20 cellular contexts compared by ENCODE assay signal in the genomic region with DNA sequence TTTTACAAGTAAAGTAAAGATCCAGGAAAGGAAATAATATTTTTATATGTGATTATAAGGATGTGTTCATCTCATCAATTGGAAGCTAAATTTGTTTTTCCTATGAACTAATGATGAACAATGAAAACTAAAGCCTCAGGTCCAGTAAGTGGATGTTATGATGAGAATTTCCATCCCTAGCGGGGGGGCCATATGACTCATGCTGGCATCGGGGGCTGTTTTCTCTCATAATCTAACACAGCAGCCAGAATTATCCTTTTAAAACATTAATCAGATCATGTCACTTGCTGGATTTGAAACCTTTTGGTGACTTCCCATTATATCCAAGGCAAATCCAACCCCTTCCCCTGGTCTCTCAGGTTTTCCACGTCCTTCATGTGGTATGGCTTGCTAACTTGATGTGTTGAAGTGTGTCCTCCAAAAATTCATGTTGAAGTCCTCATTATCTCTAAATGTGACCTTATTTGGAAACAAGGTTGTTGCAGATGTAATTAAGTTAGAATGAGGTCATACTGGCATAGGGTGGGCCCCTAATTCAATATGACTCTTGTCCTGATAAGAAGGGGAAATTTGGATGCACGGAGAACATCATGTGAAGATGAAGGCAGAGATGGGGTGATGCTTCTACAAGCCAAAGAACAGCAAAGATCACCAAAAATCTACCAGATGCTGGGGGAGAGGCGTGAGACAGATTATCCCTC.
DNase-seq lines count a peak whose midpoint lies in the region; ATAC-seq, FAIRE-seq and TF ChIP-seq lines count a peak whose summit lies in the region.
"Had no signal": no experiment of that assay in that cellular context is flagged by ENCODE, and none has a peak within 500 bp of the region (broad histone marks: within the 10 kb centered on the region; RNA-seq: fewer than 3 reads in every experiment).

No MANE protein-coding gene starts in this region.

- no peak overlapping the region for H3K14ac ChIP-seq in mesenchymal stem cell (ENCODE audit: low read length in 2 of 2)

- no peak overlapping the region for H4K91ac ChIP-seq in mesenchymal stem cell (ENCODE audit: low read length)

- intact Hi-C loops in adrenal gland (cut with DNase I) = no loop called here
- intact Hi-C loops in spleen (cut with DNase I; ENCODE audit: low total_unique reads) = loop anchor here (10.0 kb wide), 1 partner anchor 481 kb away; no protein-coding TSS in a partner anchor
- intact Hi-C loops in pancreas (cut with DNase I) = loop anchor here in 2 of 3 donors (10.0 kb wide), 2 partner anchors 471 to 481 kb away; no protein-coding TSS in a partner anchor

- no peak overlapping the region for H3K4me2 ChIP-seq in GM23248 (ENCODE audit: unreplicated experiment)
- H3K4me2 ChIP-seq in mesenchymal stem cell (ENCODE audit: low read length, poor library complexity, severe bottlenecking) = no peak overlapping the region
- H3K4me2 ChIP-seq: KMS-11, PC-9 had no signal

- no peak overlapping the region for H3K9ac ChIP-seq in GM23248
- H3K9ac ChIP-seq in mesenchymal stem cell (ENCODE audit: low read length) = no peak overlapping the region
- H3K9ac ChIP-seq: KMS-11 had no signal

- no peak overlapping the region for H3K18ac ChIP-seq in mesenchymal stem cell (ENCODE audit: low read depth in 1 of 2, low read length in 2 of 2)

- H2BK5ac ChIP-seq in mesenchymal stem cell (ENCODE audit: low read depth, low read length, poor library complexity, severe bottlenecking) = no peak overlapping the region

- DNase-seq in GM23248 (peak; percentile 10), adrenal gland (peak; percentile 22 to 82 (median 57)), dermis microvascular lymphatic vessel endothelial cell (ENCODE audit: low read depth in 2 of 2) (peak; percentile 14 to 58), mesenchymal stem cell (peak; percentile 12), spleen (no peak), pancreas (no peak)
- DNase-seq in activated T-cell treated with anti-CD3 and anti-CD28 coated beads, Interleukin-2, amount 50 U/mL, for 48 hours = no peak
- DNase-seq in activated T-cell treated with anti-CD3 and anti-CD28 coated beads, Interleukin-2, amount 50 U/mL, for 4 hours = no peak
- DNase-seq: Calu3; CD4-positive, CD25-positive, alpha-beta regulatory T cell; GOT3; NCI-H1092; NCI-H146; NCI-H2227 treated with DMSO at 0.1 percent for 48 hours; NCI-H526; PC-9; SJCRH30 had no signal

- no peaks in the 10 kb centered on the region for H3K36me3 Mint-ChIP-seq in activated T-cell treated with anti-CD3 and anti-CD28 coated beads, Interleukin-2, amount 50 U/mL, for 4 hours (ENCODE audit: insufficient read depth)
- H3K36me3 Mint-ChIP-seq: CD4-positive, CD25-positive, alpha-beta regulatory T cell had no signal

- WGBS in GM23248 (ENCODE audit: low coverage in 1 of 2, low lambda C conversion rate in 2 of 2, missing lambda C conversion rate in 2 of 2), 2 experiments = 36 to 39% methylated on average over 5 of the region's 5 CpGs
- 42 to 59% (median 45%) methylated on average over 5 of the region's 5 CpGs for WGBS in adrenal gland, 4 donors
- WGBS in mesenchymal stem cell = 61% methylated on average over 3 of the region's 5 CpGs
- WGBS in spleen, 5 donors = 63 to 82% (median 74%) methylated on average over 5 of the region's 5 CpGs
- WGBS in pancreas, 2 donors = 70 to 84% methylated on average over 5 of the region's 5 CpGs

- H3K9me2 ChIP-seq in GM23248 (ENCODE audit: insufficient read depth) = no peaks in the 10 kb centered on the region

- no peak overlapping the region for H2AFZ ChIP-seq in GM23248
- H2AFZ ChIP-seq in mesenchymal stem cell (ENCODE audit: low read depth, low read length) = no peak overlapping the region
- H2AFZ ChIP-seq: PC-9 had no signal

- no peaks in the 10 kb centered on the region for H3K9me3 Mint-ChIP-seq in activated T-cell treated with anti-CD3 and anti-CD28 coated beads, Interleukin-2, amount 50 U/mL, for 4 hours
- H3K9me3 Mint-ChIP-seq: CD4-positive, CD25-positive, alpha-beta regulatory T cell had no signal

- H4K8ac ChIP-seq in mesenchymal stem cell (ENCODE audit: low read length) = no peak overlapping the region

- no peaks in the 10 kb centered on the region for H3K79me1 ChIP-seq in mesenchymal stem cell (replicated peaks; ENCODE audit: low read length, poor library complexity, severe bottlenecking)

- H3K4me3 Mint-ChIP-seq in activated T-cell treated with anti-CD3 and anti-CD28 coated beads, Interleukin-2, amount 50 U/mL, for 4 hours = no peak overlapping the region
- H3K4me3 Mint-ChIP-seq: CD4-positive, CD25-positive, alpha-beta regulatory T cell had no signal

- H3K27me3 Mint-ChIP-seq in activated T-cell treated with anti-CD3 and anti-CD28 coated beads, Interleukin-2, amount 50 U/mL, for 4 hours (ENCODE audit: low read depth) = no peaks in the 10 kb centered on the region
- H3K27me3 Mint-ChIP-seq: CD4-positive, CD25-positive, alpha-beta regulatory T cell had no signal

- H4K20me1 ChIP-seq in GM23248 (ENCODE audit: insufficient read depth) = no peaks in the 10 kb centered on the region

- no peaks in the 10 kb centered on the region for H3F3A ChIP-seq in GM23248 (ENCODE audit: insufficient read depth)

- no peak for ATAC-seq in pancreas
- no peak for ATAC-seq in activated T-cell treated with anti-CD3 and anti-CD28 coated beads, Interleukin-2, amount 50 U/mL, for 4 hours
- ATAC-seq: HepG2 had no signal

- H3K4me1 ChIP-seq in GM23248 (ENCODE audit: insufficient read depth) = no peaks in the 10 kb centered on the region
- H3K4me1 ChIP-seq in adrenal gland (replicated peaks in 1 of 2) = no peaks in the 10 kb centered on the region
- no peaks in the 10 kb centered on the region for H3K4me1 ChIP-seq in mesenchymal stem cell (ENCODE audit: control insufficient read depth, insufficient read depth, low read depth, low read length)
- no peaks in the 10 kb centered on the region for H3K4me1 ChIP-seq in spleen
- H3K4me1 ChIP-seq in pancreas = no peaks in the 10 kb centered on the region
- H3K4me1 ChIP-seq: SJCRH30 had no signal

- no peak overlapping the region for H2BK120ac ChIP-seq in mesenchymal stem cell (ENCODE audit: low read depth, low read length)

- H3K4ac ChIP-seq in mesenchymal stem cell (ENCODE audit: low read depth in 1 of 2, low read length in 2 of 2) = no peak overlapping the region

- no peaks in the 10 kb centered on the region for H3K79me2 ChIP-seq in GM23248 (ENCODE audit: insufficient read depth)

- no peak overlapping the region for H3K23ac ChIP-seq in mesenchymal stem cell (ENCODE audit: low read length in 2 of 2)

- H2BK12ac ChIP-seq in mesenchymal stem cell (ENCODE audit: low read length in 2 of 2) = no peak overlapping the region

- no peak for FAIRE-seq in pancreas (lab: Jason Lieb, UNC)
- FAIRE-seq: GM12878, HepG2 had no signal

- no peak for TF ChIP-seq POLR2A in adrenal gland (IDR thresholded peaks at IDR 0.05)
- no peak for TF ChIP-seq POLR2A in spleen (IDR thresholded peaks at IDR 0.05)

- H2BK15ac ChIP-seq in mesenchymal stem cell (ENCODE audit: low read depth, poor library complexity, severe bottlenecking) = no peak overlapping the region

- H3K27ac ChIP-seq in GM23248 (no peak overlapping the region), adrenal gland (peak overlapping the region in 1 of 5 donors; percentile 47), mesenchymal stem cell (ENCODE audit: low read length, poor library complexity, severe bottlenecking) (no peak overlapping the region), spleen (no peak overlapping the region), pancreas (no peak overlapping the region)
- H3K27ac ChIP-seq: KMS-11, PC-9, SJCRH30 had no signal

- TF ChIP-seq CTCF in adrenal gland (IDR thresholded peaks at IDR 0.05) = no peak
- no peak for TF ChIP-seq CTCF in spleen (IDR thresholded peaks at IDR 0.05 in 8 of 11, conservative IDR thresholded peaks at IDR 0.05 in 3 of 11)
- no peak for TF ChIP-seq CTCF in pancreas (IDR thresholded peaks at IDR 0.05)

- H2AK5ac ChIP-seq in mesenchymal stem cell (ENCODE audit: low read length, severe bottlenecking) = no peak overlapping the region

- no peaks in the 10 kb centered on the region for H3K4me1 Mint-ChIP-seq in activated T-cell treated with anti-CD3 and anti-CD28 coated beads, Interleukin-2, amount 50 U/mL, for 4 hours (ENCODE audit: low read depth)

- no peaks in the 10 kb centered on the region for H3K27me3 ChIP-seq in GM23248 (replicated peaks; ENCODE audit: insufficient read depth)
- peaks cover 4% of the 10 kb centered on the region for H3K27me3 ChIP-seq in adrenal gland
- peaks cover 0 to 9% of the 10 kb centered on the region in 2 experiments for H3K27me3 ChIP-seq in mesenchymal stem cell (ENCODE audit: control insufficient read depth in 1 of 2, insufficient read depth in 1 of 2, low read length in 2 of 2)
- H3K27me3 ChIP-seq in spleen (replicated peaks in 1 of 7) = no peaks in the 10 kb centered on the region
- no peaks in the 10 kb centered on the region for H3K27me3 ChIP-seq in pancreas
- H3K27me3 ChIP-seq: SJCRH30 had no signal

- H3K4me3 ChIP-seq in GM23248 = no peak overlapping the region
- no peak overlapping the region for H3K4me3 ChIP-seq in adrenal gland
- no peak overlapping the region for H3K4me3 ChIP-seq in mesenchymal stem cell (ENCODE audit: insufficient read depth in 1 of 2, low read depth in 1 of 2, low read length in 2 of 2)
- H3K4me3 ChIP-seq in spleen = no peak overlapping the region
- no peak overlapping the region for H3K4me3 ChIP-seq in pancreas
- H3K4me3 ChIP-seq: GM12878, PC-9, SJCRH30 had no signal

- H3K36me3 ChIP-seq in GM23248 (ENCODE audit: low read depth) (no peaks in the 10 kb centered on the region), adrenal gland (replicated peaks in 1 of 2) (no peaks in the 10 kb centered on the region), mesenchymal stem cell (ENCODE audit: control insufficient read depth in 1 of 2, insufficient read depth in 2 of 2, low read depth in 1 of 2, low read length in 2 of 2) (no peaks in the 10 kb centered on the region), spleen (no peaks in the 10 kb centered on the region), pancreas (no peaks in the 10 kb centered on the region)
- H3K36me3 ChIP-seq: SJCRH30 had no signal

- H3K9me3 ChIP-seq in GM23248 (ENCODE audit: low read depth) = no peaks in the 10 kb centered on the region
- H3K9me3 ChIP-seq in adrenal gland (replicated peaks in 1 of 3) = no peaks in the 10 kb centered on the region
- H3K9me3 ChIP-seq in mesenchymal stem cell (ENCODE audit: control insufficient read depth, low read length) = no peaks in the 10 kb centered on the region
- no peaks in the 10 kb centered on the region for H3K9me3 ChIP-seq in spleen
- H3K9me3 ChIP-seq in pancreas = no peaks in the 10 kb centered on the region
- H3K9me3 ChIP-seq: SJCRH30 had no signal

- in situ Hi-C loops in GM23248 (cut with MboI) = no loop called here

Comparison
In these comparisons a context has a peak if more than half of its experiments do, and no peak if none do; other contexts are left out.
1. DNase-seq: peak in GM23248 (single experiment), adrenal gland (7 of 7), dermis microvascular lymphatic vessel endothelial cell (2 of 2) and mesenchymal stem cell (single experiment); none in spleen (single experiment), pancreas (0 of 6), activated T-cell treated with anti-CD3 and anti-CD28 coated beads, Interleukin-2, amount 50 U/mL, for 48 hours (0 of 2) and activated T-cell treated with anti-CD3 and anti-CD28 coated beads, Interleukin-2, amount 50 U/mL, for 4 hours (single experiment).
2. intact Hi-C loops: an anchor here in spleen (10.0 kb wide) and pancreas (10.0 kb wide); none called in adrenal gland.